21 cellular contexts compared by ENCODE assay signal in genomic region chr1:246923482-246923881, GRCh38. TPM values are rescaled to one million over a fixed set of nuclear protein-coding genes. Genes with fewer than 3 reads are reported as not detected.
DNase-seq lines count a peak whose midpoint lies in the region; ATAC-seq and TF ChIP-seq lines count a peak whose summit lies in the region.
"Had no signal": no experiment of that assay in that cellular context is flagged by ENCODE, and none has a peak within 500 bp of the region (broad histone marks: within the 10 kb centered on the region; RNA-seq: fewer than 3 reads in every experiment).

No MANE protein-coding gene starts in this region.

- no peak overlapping the region for H3K56ac ChIP-seq in H9 (ENCODE audit: insufficient read length, low read depth, low read length)

- H3K23ac ChIP-seq in H9 (ENCODE audit: insufficient read length, low read depth, low read length): no peak overlapping the region

- H3K27ac Mint-ChIP-seq in CD8-positive, alpha-beta T cell: no peak overlapping the region
- H3K27ac Mint-ChIP-seq in H9: peak overlapping the region in 2 of 3 experiments; percentile 58 to 66; a peak in 4 of 7 replicates
- peak overlapping the region; percentile 25 for H3K27ac Mint-ChIP-seq in dendritic cell treated with granulocyte-macrophage colony-stimulating factor and Interleukin-4, amounts not matched to agents 40 ng/mL and 50 ng/mL, for 4 days
- peak overlapping the region in 4 of 9 donors; percentile 11 to 54 (median 32) for H3K27ac Mint-ChIP-seq in naive thymus-derived CD4-positive, alpha-beta T cell
- no peak overlapping the region for H3K27ac Mint-ChIP-seq in stimulated activated memory B cell treated with anti-CD40 and anti-IgM and Interleukin-4, amounts not matched to agents 10 μg/mL and 1 μg/mL and 100 μg/mL, for 72 hours

- H2BK15ac ChIP-seq in H9 (ENCODE audit: low read depth, low read length): no peak overlapping the region

- no peak overlapping the region for H2AFZ ChIP-seq in H9 (ENCODE audit: low read length)

- no peak overlapping the region for H3K27ac ChIP-seq in CD8-positive, alpha-beta T cell (ENCODE audit: low read depth, low read length)
- H3K27ac ChIP-seq in H9 (ENCODE audit: insufficient read length, low read depth, low read length): no peak overlapping the region
- H3K27ac ChIP-seq in naive thymus-derived CD4-positive, alpha-beta T cell (ENCODE audit: low read depth, low read length): no peak overlapping the region
- H3K27ac ChIP-seq: colonic mucosa, Peyer's patch, right lobe of liver had no signal

- no peak overlapping the region for H3K14ac ChIP-seq in H9 (ENCODE audit: insufficient read depth, low read length)

- H2BK120ac ChIP-seq in H9 (ENCODE audit: low read depth, low read length, poor library complexity, severe bottlenecking): no peak overlapping the region

- no peak overlapping the region for H3K4ac ChIP-seq in H9 (ENCODE audit: low read depth, low read length)

- H3T11ph ChIP-seq in H9 (ENCODE audit: low read length): no peak overlapping the region

- no peaks in the 10 kb centered on the region for H3K36me3 ChIP-seq in CD8-positive, alpha-beta T cell (ENCODE audit: insufficient read depth, low read length)
- H3K36me3 ChIP-seq in naive thymus-derived CD4-positive, alpha-beta T cell (ENCODE audit: control insufficient read depth in 2 of 3, insufficient read depth in 3 of 3, low read length in 3 of 3): peaks cover 0 to 8% (median 0%) of the 10 kb centered on the region in 3 experiments
- H3K36me3 ChIP-seq: colonic mucosa, right lobe of liver had no signal

- H3K79me1 ChIP-seq in H9 (ENCODE audit: insufficient read depth, low read depth, low read length, poor library complexity, severe bottlenecking): peaks cover 3% of the 10 kb centered on the region

- H3K4me3 ChIP-seq in CD8-positive, alpha-beta T cell (ENCODE audit: low read depth, low read length): no peak overlapping the region
- no peak overlapping the region for H3K4me3 ChIP-seq in naive thymus-derived CD4-positive, alpha-beta T cell (ENCODE audit: low read length)
- H3K4me3 ChIP-seq: colonic mucosa, Peyer's patch, right lobe of liver had no signal

- WGBS in H9 (ENCODE audit: extremely low coverage, insufficient read length, low lambda C conversion rate): no CpG with 5 or more reads among the region's 5 CpGs

- no peak for DNase-seq in CD8-positive, alpha-beta T cell
- DNase-seq in H9: no peak
- peak in 1 of 9 donors; percentile 5 for DNase-seq in naive thymus-derived CD4-positive, alpha-beta T cell
- DNase-seq in NCI-H69 (lab: John Stamatoyannopoulos, UW): no peak
- no peak for DNase-seq in SHP77 treated with DMSO at 0.1 percent for 48 hours (lab: John Stamatoyannopoulos, UW)
- DNase-seq: activated CD4-positive, alpha-beta T cell treated with anti-CD3 and anti-CD28 coated beads, Interleukin-2, amount 50 U/mL, for 1 hour; activated CD8-positive, alpha-beta memory T cell treated with anti-CD3 and anti-CD28 coated beads, Interleukin-2, amount 50 U/mL, for 48 hours; activated naive CD4-positive, alpha-beta T cell; AML-193; colonic mucosa; foreskin melanocyte; GOT3; NCI-H1436; NCI-H2171; NCI-H82; occipital lobe; Peyer's patch; right lobe of liver had no signal

- POLR2A ChIA-PET in CD8-positive, alpha-beta T cell (lab: Charles Lee): no interaction called here
- POLR2A ChIA-PET in naive thymus-derived CD4-positive, alpha-beta T cell (lab: Charles Lee): no interaction called here

- no peaks in the 10 kb centered on the region for H3K23me2 ChIP-seq in H9 (ENCODE audit: insufficient read length, low read depth, low read length, poor library complexity, severe bottlenecking)

- H3K4me1 ChIP-seq in CD8-positive, alpha-beta T cell (ENCODE audit: insufficient read depth, low read length): peaks cover 19% of the 10 kb centered on the region
- peaks cover 3% of the 10 kb centered on the region; the same call in 1 of the 2 replicates for H3K4me1 ChIP-seq in H9 (ENCODE audit: insufficient read depth, low read length)
- peaks cover 7 to 15% of the 10 kb centered on the region in 2 donors for H3K4me1 ChIP-seq in naive thymus-derived CD4-positive, alpha-beta T cell (ENCODE audit: control insufficient read depth in 2 of 2, insufficient read depth in 2 of 2, low read length in 2 of 2)
- H3K4me1 ChIP-seq: colonic mucosa had no signal

- no peaks in the 10 kb centered on the region for H4K20me1 ChIP-seq in H9 (ENCODE audit: control insufficient read depth, insufficient read depth, insufficient read length)

- H3K4me1 Mint-ChIP-seq in CD8-positive, alpha-beta T cell (ENCODE audit: low read depth): peaks cover 56% of the 10 kb centered on the region
- H3K4me1 Mint-ChIP-seq in H9: peaks cover 24 to 27% of the 10 kb centered on the region in 2 experiments
- H3K4me1 Mint-ChIP-seq in dendritic cell treated with granulocyte-macrophage colony-stimulating factor and Interleukin-4, amounts not matched to agents 40 ng/mL and 50 ng/mL, for 4 days (ENCODE audit: low read depth): peaks cover 24% of the 10 kb centered on the region
- H3K4me1 Mint-ChIP-seq in naive thymus-derived CD4-positive, alpha-beta T cell: peaks cover 28 to 74% (median 57%) of the 10 kb centered on the region in 7 donors
- peaks cover 33% of the 10 kb centered on the region for H3K4me1 Mint-ChIP-seq in stimulated activated memory B cell treated with anti-CD40 and anti-IgM and Interleukin-4, amounts not matched to agents 10 μg/mL and 1 μg/mL and 100 μg/mL, for 72 hours

- no peak overlapping the region for H2BK12ac ChIP-seq in H9 (ENCODE audit: insufficient read length, low read depth, low read length)

- H2AK5ac ChIP-seq in H9 (ENCODE audit: insufficient read length, low read length): no peak overlapping the region

- H3K36me3 Mint-ChIP-seq in CD8-positive, alpha-beta T cell: peaks cover 32% of the 10 kb centered on the region
- peaks cover 17 to 22% (median 20%) of the 10 kb centered on the region in 3 experiments for H3K36me3 Mint-ChIP-seq in H9 (ENCODE audit: insufficient read depth in 1 of 3, low read depth in 3 of 3)
- H3K36me3 Mint-ChIP-seq in dendritic cell treated with granulocyte-macrophage colony-stimulating factor and Interleukin-4, amounts not matched to agents 40 ng/mL and 50 ng/mL, for 4 days (ENCODE audit: low read depth): peaks cover 34% of the 10 kb centered on the region
- peaks cover 7 to 25% (median 21%) of the 10 kb centered on the region in 5 donors for H3K36me3 Mint-ChIP-seq in naive thymus-derived CD4-positive, alpha-beta T cell
- peaks cover 29% of the 10 kb centered on the region for H3K36me3 Mint-ChIP-seq in stimulated activated memory B cell treated with anti-CD40 and anti-IgM and Interleukin-4, amounts not matched to agents 10 μg/mL and 1 μg/mL and 100 μg/mL, for 72 hours

- peaks cover 45% of the 10 kb centered on the region for H3K79me2 ChIP-seq in H9 (ENCODE audit: insufficient read depth, low read length)

- no peak overlapping the region for H4K5ac ChIP-seq in H9 (ENCODE audit: insufficient read length, low read depth, low read length)

- TF ChIP-seq CTCF in CD8-positive, alpha-beta T cell (IDR thresholded peaks at IDR 0.05): no peak
- no peak for TF ChIP-seq CTCF in H9 (conservative IDR thresholded peaks at IDR 0.05)

- no peak for ATAC-seq in CD8-positive, alpha-beta T cell
- no peak for ATAC-seq in naive thymus-derived CD4-positive, alpha-beta T cell
- no peak for ATAC-seq in stimulated activated memory B cell treated with anti-CD40 and anti-IgM and Interleukin-4, amounts not matched to agents 10 μg/mL and 1 μg/mL and 100 μg/mL, for 72 hours
- ATAC-seq: left lobe of liver had no signal

- peak overlapping the region; percentile 24 for H3K4me3 Mint-ChIP-seq in CD8-positive, alpha-beta T cell
- H3K4me3 Mint-ChIP-seq in H9: peak overlapping the region in 1 of 2 experiments; percentile 48; a peak in 1 of 5 replicates
- no peak overlapping the region for H3K4me3 Mint-ChIP-seq in dendritic cell treated with granulocyte-macrophage colony-stimulating factor and Interleukin-4, amounts not matched to agents 40 ng/mL and 50 ng/mL, for 4 days
- H3K4me3 Mint-ChIP-seq in naive thymus-derived CD4-positive, alpha-beta T cell: peak overlapping the region in 9 of 10 donors; percentile 17 to 60 (median 52)
- H3K4me3 Mint-ChIP-seq in stimulated activated memory B cell treated with anti-CD40 and anti-IgM and Interleukin-4, amounts not matched to agents 10 μg/mL and 1 μg/mL and 100 μg/mL, for 72 hours: no peak overlapping the region

- no peak overlapping the region for H3K9ac ChIP-seq in H9 (ENCODE audit: extremely low read depth, insufficient read length, low read length)

- H3K27me3 ChIP-seq in CD8-positive, alpha-beta T cell (ENCODE audit: insufficient read depth, low read length): no peaks in the 10 kb centered on the region
- no peaks in the 10 kb centered on the region for H3K27me3 ChIP-seq in H9 (ENCODE audit: insufficient read depth, low read length)
- no peaks in the 10 kb centered on the region for H3K27me3 ChIP-seq in naive thymus-derived CD4-positive, alpha-beta T cell (ENCODE audit: control insufficient read depth in 2 of 2, insufficient read depth in 2 of 2, low read length in 2 of 2)
- H3K27me3 ChIP-seq: colonic mucosa, Peyer's patch, right lobe of liver had no signal

- H3K27me3 Mint-ChIP-seq in CD8-positive, alpha-beta T cell (ENCODE audit: low read depth): no peaks in the 10 kb centered on the region
- H3K27me3 Mint-ChIP-seq in H9 (ENCODE audit: low read depth): no peaks in the 10 kb centered on the region
- no peaks in the 10 kb centered on the region for H3K27me3 Mint-ChIP-seq in dendritic cell treated with granulocyte-macrophage colony-stimulating factor and Interleukin-4, amounts not matched to agents 40 ng/mL and 50 ng/mL, for 4 days
- no peaks in the 10 kb centered on the region for H3K27me3 Mint-ChIP-seq in naive thymus-derived CD4-positive, alpha-beta T cell
- no peaks in the 10 kb centered on the region for H3K27me3 Mint-ChIP-seq in stimulated activated memory B cell treated with anti-CD40 and anti-IgM and Interleukin-4, amounts not matched to agents 10 μg/mL and 1 μg/mL and 100 μg/mL, for 72 hours

- CTCF ChIA-PET in CD8-positive, alpha-beta T cell (lab: Charles Lee): no interaction called here
- CTCF ChIA-PET in naive thymus-derived CD4-positive, alpha-beta T cell (lab: Charles Lee): no interaction called here

- no peak overlapping the region for H3K4me2 ChIP-seq in H9 (ENCODE audit: insufficient read depth, insufficient read length, low read length)

- peaks cover 3% of the 10 kb centered on the region for H3K9me3 Mint-ChIP-seq in CD8-positive, alpha-beta T cell
- H3K9me3 Mint-ChIP-seq in H9: peaks cover 0 to 3% of the 10 kb centered on the region in 2 experiments; a peak in 2 of 5 replicates
- no peaks in the 10 kb centered on the region for H3K9me3 Mint-ChIP-seq in dendritic cell treated with granulocyte-macrophage colony-stimulating factor and Interleukin-4, amounts not matched to agents 40 ng/mL and 50 ng/mL, for 4 days
- peaks cover 0 to 6% (median 0%) of the 10 kb centered on the region in 11 donors for H3K9me3 Mint-ChIP-seq in naive thymus-derived CD4-positive, alpha-beta T cell
- H3K9me3 Mint-ChIP-seq in stimulated activated memory B cell treated with anti-CD40 and anti-IgM and Interleukin-4, amounts not matched to agents 10 μg/mL and 1 μg/mL and 100 μg/mL, for 72 hours: no peaks in the 10 kb centered on the region

- H4K91ac ChIP-seq in H9 (ENCODE audit: insufficient read length, low read depth, low read length): no peak overlapping the region

- H3K18ac ChIP-seq in H9 (ENCODE audit: insufficient read length, low read depth, low read length): no peak overlapping the region

- no peak overlapping the region for H2BK20ac ChIP-seq in H9 (ENCODE audit: low read depth, low read length, poor library complexity, severe bottlenecking)

- H3K9me3 ChIP-seq in CD8-positive, alpha-beta T cell (ENCODE audit: low read length): no peaks in the 10 kb centered on the region
- no peaks in the 10 kb centered on the region for H3K9me3 ChIP-seq in H9 (ENCODE audit: control insufficient read depth, low read depth, low read length)
- H3K9me3 ChIP-seq in naive thymus-derived CD4-positive, alpha-beta T cell (ENCODE audit: control insufficient read depth in 2 of 3, low read length in 3 of 3): no peaks in the 10 kb centered on the region
- H3K9me3 ChIP-seq: colonic mucosa, Peyer's patch, right lobe of liver had no signal

- H4K8ac ChIP-seq in H9 (replicated peaks; ENCODE audit: insufficient read length, low read depth, low read length): no peak overlapping the region

- no peak overlapping the region for H2BK5ac ChIP-seq in H9 (ENCODE audit: insufficient read length, low read length)

- intact Hi-C loops in CD8-positive, alpha-beta T cell (cut with DNase I, micrococcal nuclease): no loop called here
- intact Hi-C loops in dendritic cell treated with granulocyte-macrophage colony-stimulating factor and Interleukin-4, amounts not matched to agents 40 ng/mL and 50 ng/mL, for 4 days (cut with micrococcal nuclease): loop anchor here (10.0 kb wide), 1 partner anchor 151 kb away; the partner anchor contains the start of gene ZNF670
- intact Hi-C loops in naive thymus-derived CD4-positive, alpha-beta T cell (cut with micrococcal nuclease): no loop called here

RNA-seq across cellular contexts. Expression of gene AHCTF1, which starts 8.3 kb away (rescaled TPM):
- 10 to 100 TPM; 68.4 to 69.3 TPM for total RNA-seq in CD8-positive, alpha-beta T cell
- total RNA-seq in H9 (2021): 41.9 and 44.3 TPM in 2 replicates
- total RNA-seq in naive thymus-derived CD4-positive, alpha-beta T cell: 10 to 100 TPM; 31.8 to 66.5 (median 57.3) TPM
- polyA plus RNA-seq in naive thymus-derived CD4-positive, alpha-beta T cell: 10 to 100 TPM; 19.0 to 30.6 TPM

Comparison
In these comparisons a context has a peak if more than half of its experiments do, and no peak if none do; other contexts are left out.
1. H3K27ac Mint-ChIP-seq: peak in H9 (2 of 3) and dendritic cell treated with granulocyte-macrophage colony-stimulating factor and Interleukin-4, amounts not matched to agents 40 ng/mL and 50 ng/mL, for 4 days (single experiment); none in CD8-positive, alpha-beta T cell (single experiment) and stimulated activated memory B cell treated with anti-CD40 and anti-IgM and Interleukin-4, amounts not matched to agents 10 μg/mL and 1 μg/mL and 100 μg/mL, for 72 hours (single experiment).
2. H3K4me3 Mint-ChIP-seq: peak in CD8-positive, alpha-beta T cell (single experiment) and naive thymus-derived CD4-positive, alpha-beta T cell (9 of 10); none in dendritic cell treated with granulocyte-macrophage colony-stimulating factor and Interleukin-4, amounts not matched to agents 40 ng/mL and 50 ng/mL, for 4 days (single experiment) and stimulated activated memory B cell treated with anti-CD40 and anti-IgM and Interleukin-4, amounts not matched to agents 10 μg/mL and 1 μg/mL and 100 μg/mL, for 72 hours (single experiment).